18 cellular contexts compared by ENCODE assay signal in the genomic region with DNA sequence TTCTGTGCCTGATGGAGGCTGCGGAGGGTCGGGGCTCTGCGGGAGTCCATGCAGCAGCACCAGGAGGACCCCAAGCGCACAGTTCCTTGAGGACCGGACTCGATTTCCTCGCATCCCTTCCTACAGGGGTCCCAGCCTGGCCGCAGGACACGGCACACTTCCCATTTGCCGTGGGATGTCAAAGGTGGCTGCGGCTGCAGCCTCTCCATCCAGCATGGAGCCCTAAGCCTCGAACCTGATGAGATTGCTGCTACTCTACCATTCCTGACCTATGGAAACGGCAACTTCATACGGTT.
"Had no signal": no experiment of that assay in that cellular context is flagged by ENCODE, and none has a peak within 500 bp of the region (broad histone marks: within the 10 kb centered on the region; RNA-seq: fewer than 3 reads in every experiment).

No MANE protein-coding gene starts in this region.

- H3K27me3 Mint-ChIP-seq: progenitor cell of endocrine pancreas had no signal

- H3K4me1 ChIP-seq: body of pancreas had no signal

- H3K27ac ChIP-seq: body of pancreas, cardiac muscle cell, spleen, vagina had no signal

- H3K4me1 Mint-ChIP-seq: WTC11 had no signal

- H3K9me3 Mint-ChIP-seq: activated naive CD4-positive, alpha-beta T cell treated with anti-CD3 and anti-CD28 coated beads, Interleukin-2, amount 50 U/mL, for 24 hours had no signal

- H3K27me3 ChIP-seq: body of pancreas, cardiac muscle cell, vagina had no signal

- H3K27ac Mint-ChIP-seq: nephron had no signal

- DNase-seq: activated T-cell treated with anti-CD3 and anti-CD28 coated beads, Interleukin-2, amount 50 U/mL, for 1 hour; effector CD4-positive, alpha-beta T cell; erythroblast; foreskin melanocyte; glutamatergic neuron; spleen; stimulated activated CD4-positive, alpha-beta T cell treated with anti-CD3 and anti-CD28 coated beads, Interleukin-4, amount 100 ng/mL, for 1 hour; stimulated activated naive CD8-positive, alpha-beta T cell treated with anti-CD3 and anti-CD28 coated beads, Interleukin-15, Interleukin-2, amounts not matched to agents 100 U/mL and 50 U/mL, for 24 hours; T-helper 9 cell; trophoblast cell had no signal

- ATAC-seq: body of pancreas; stimulated activated naive CD8-positive, alpha-beta T cell treated with anti-CD3 and anti-CD28 coated beads, Interleukin-15, Interleukin-2, amounts not matched to agents 100 U/mL and 50 U/mL, for 24 hours; WTC11 had no signal

- H3K4me3 ChIP-seq: body of pancreas, cardiac muscle cell, spleen, vagina had no signal

- H3K36me3 ChIP-seq: cardiac muscle cell had no signal

- H3K9me3 ChIP-seq: vagina had no signal

- H3K4me3 Mint-ChIP-seq: dendritic cell treated with granulocyte-macrophage colony-stimulating factor and Interleukin-4, amounts not matched to agents 40 ng/mL and 50 ng/mL, for 4 days; nephron; WTC11 had no signal
